In the genomic region with DNA sequence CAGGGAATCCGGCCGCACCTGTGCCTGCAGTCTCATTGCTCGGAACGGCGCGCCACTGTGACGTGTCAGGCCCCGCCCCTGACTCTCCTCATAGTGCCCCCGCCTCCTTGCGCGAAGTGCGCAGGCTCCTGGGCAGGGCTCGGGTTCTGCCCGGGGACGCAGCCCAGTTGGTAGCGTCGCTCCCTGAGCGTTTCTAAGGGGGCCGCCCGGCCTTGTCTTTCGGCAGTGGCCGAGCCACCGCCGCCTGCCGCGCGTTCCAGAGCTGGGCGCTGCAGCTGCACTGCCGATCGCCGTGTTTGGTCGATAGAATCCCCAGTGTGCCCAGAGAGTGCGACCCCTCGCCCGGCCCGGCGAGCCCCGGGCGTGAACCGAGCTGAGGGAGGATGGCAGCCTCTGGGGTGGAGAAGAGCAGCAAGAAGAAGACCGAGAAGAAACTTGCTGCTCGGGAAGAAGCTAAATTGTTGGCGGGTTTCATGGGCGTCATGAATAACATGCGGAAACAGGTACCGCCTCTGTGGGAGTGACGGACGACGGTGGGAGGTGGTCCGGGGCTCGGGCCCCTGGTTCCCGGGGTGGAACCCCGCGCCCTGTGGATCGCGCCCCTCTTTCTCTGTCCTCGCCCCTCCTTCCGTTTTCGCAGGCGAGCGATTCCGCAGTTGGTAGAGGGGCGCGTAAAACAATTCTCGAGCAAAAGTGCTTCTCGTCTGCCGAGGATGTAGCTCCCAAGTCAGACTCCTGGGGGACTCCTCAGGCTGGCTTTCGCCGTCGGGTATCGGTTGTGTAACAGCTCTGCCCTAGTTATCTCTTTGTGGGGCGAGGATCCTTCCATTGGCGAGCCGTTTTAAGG, we compare ENCODE assay signal across 8 cellular contexts. TPM values are rescaled to one million over a fixed set of nuclear protein-coding genes. Genes with fewer than 3 reads are reported as not detected.
DNase-seq lines count a peak whose midpoint lies in the region; ATAC-seq and TF ChIP-seq lines count a peak whose summit lies in the region.

A gene with protein sequence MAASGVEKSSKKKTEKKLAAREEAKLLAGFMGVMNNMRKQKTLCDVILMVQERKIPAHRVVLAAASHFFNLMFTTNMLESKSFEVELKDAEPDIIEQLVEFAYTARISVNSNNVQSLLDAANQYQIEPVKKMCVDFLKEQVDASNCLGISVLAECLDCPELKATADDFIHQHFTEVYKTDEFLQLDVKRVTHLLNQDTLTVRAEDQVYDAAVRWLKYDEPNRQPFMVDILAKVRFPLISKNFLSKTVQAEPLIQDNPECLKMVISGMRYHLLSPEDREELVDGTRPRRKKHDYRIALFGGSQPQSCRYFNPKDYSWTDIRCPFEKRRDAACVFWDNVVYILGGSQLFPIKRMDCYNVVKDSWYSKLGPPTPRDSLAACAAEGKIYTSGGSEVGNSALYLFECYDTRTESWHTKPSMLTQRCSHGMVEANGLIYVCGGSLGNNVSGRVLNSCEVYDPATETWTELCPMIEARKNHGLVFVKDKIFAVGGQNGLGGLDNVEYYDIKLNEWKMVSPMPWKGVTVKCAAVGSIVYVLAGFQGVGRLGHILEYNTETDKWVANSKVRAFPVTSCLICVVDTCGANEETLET (plus strand): TSS at position 142 of the 847 bp plus-strand sequence. CDS start 242 bp downstream, at position 384.

- TF ChIP-seq RAD21 in Ishikawa (IDR thresholded peaks at IDR 0.05; ENCODE audit: low read depth): no peak

- H3K79me2 ChIP-seq in PC-3 (ENCODE audit: low read length): peaks cover 45% of the 10 kb centered on the region

- no peaks in the 10 kb centered on the region for H3K9me2 ChIP-seq in PC-3 (replicated peaks; ENCODE audit: low read length)

- TF ChIP-seq CTCF in PC-3 (conservative IDR thresholded peaks at IDR 0.05; ENCODE audit: low read depth, low read length) (no peak), epithelial cell of proximal tubule (conservative IDR thresholded peaks at IDR 0.05; ENCODE audit: low read depth, low read length) (no peak)

- H3K36me3 ChIP-seq in PC-3 (ENCODE audit: low read depth, low read length): no peaks in the 10 kb centered on the region

- H3K4me3 ChIP-seq in PC-3 (ENCODE audit: low read length): peak within 1 kb of the TSS; percentile 98
- H3K4me3 ChIP-seq in epithelial cell of proximal tubule (ENCODE audit: low read depth, low read length): peak within 1 kb of the TSS; percentile 85

- H2AFZ ChIP-seq in PC-3 (ENCODE audit: low read length): peak within 1 kb of the TSS; percentile 99

- no peaks in the 10 kb centered on the region for H3K27me3 ChIP-seq in PC-3 (ENCODE audit: low read length)

- peaks cover 5% of the 10 kb centered on the region; the same call in 1 of the 2 replicates for H4K20me1 ChIP-seq in PC-3 (ENCODE audit: low read length)

- intact Hi-C loops in PC-3 (cut with micrococcal nuclease): loop anchor here (1.0 to 2.0 kb wide), 3 partner anchors 13 to 77 kb away; partner anchors contain the start of gene NUP42

- POLR2A ChIA-PET in PC-3 (lab: Charles Lee; ENCODE audit: unreplicated experiment): interaction anchor here (0.6 to 0.7 kb wide), 5 partner anchors 42 to 776 kb away, joined by 3 to 9 read pairs (median 6); no protein-coding TSS in a partner anchor

- ATAC-seq in GM21576 (IDR thresholded peaks at IDR 0.05; ENCODE audit: unreplicated experiment): peak; percentile 94
- peak; percentile 91 for ATAC-seq in PC-3

- peak within 1 kb of the TSS; percentile 88 for H3K9ac ChIP-seq in PC-3 (ENCODE audit: low read length)

- H3K27ac ChIP-seq in PC-3 (ENCODE audit: low read length): peak within 1 kb of the TSS; percentile 50

- peaks cover 14% of the 10 kb centered on the region for H3K4me1 ChIP-seq in PC-3 (ENCODE audit: insufficient read depth, low read length)

- CTCF ChIA-PET in PC-3 (lab: Charles Lee): interaction anchor here (0.5 to 2.2 kb wide), 5 partner anchors 20 to 1159 kb away, joined by 3 to 14 read pairs (median 3); partner anchors contain the start of gene NUP42

- peak within 1 kb of the TSS; percentile 83 for H3K4me2 ChIP-seq in PC-3 (ENCODE audit: low read length)

- H3F3A ChIP-seq in PC-3 (ENCODE audit: low read length, unreplicated experiment): no peaks in the 10 kb centered on the region

- H3K9me3 ChIP-seq in PC-3 (ENCODE audit: low read length): no peaks in the 10 kb centered on the region

- no peak for TF ChIP-seq EP300 in Ishikawa (IDR thresholded peaks at IDR 0.05; ENCODE audit: borderline replicate concordance)

- DNase-seq in DMS153 (lab: John Stamatoyannopoulos, UW): peak; percentile 95
- DNase-seq in PC-3: peak; percentile 94
- DNase-seq in activated T-cell treated with anti-CD3 and anti-CD28 coated beads, Interleukin-2, amount 50 U/mL, for 1 hour: peak; percentile 98
- DNase-seq in epithelial cell of proximal tubule (ENCODE audit: low read depth): no peak
- peak; percentile 97 for DNase-seq in mucosa of gallbladder (ENCODE audit: low spot score)
- DNase-seq in stimulated activated CD8-positive, alpha-beta memory T cell treated with anti-CD3 and anti-CD28 coated beads, Interleukin-4, amount 100 ng/mL, for 48 hours: peak; percentile 98

- no TSS peak for BruUV-seq in PC-3 (replicated peaks; lab: Mats Ljungman, UMichigan)

TF ChIP-seq in Ishikawa, 13 proteins besides CTCF, POLR2A, EP300 and RAD21:
- peak; percentile 56 for TF ChIP-seq TCF12 (IDR thresholded peaks at IDR 0.05; ENCODE audit: low read depth)
- no peak for TF ChIP-seq USF1 (IDR thresholded peaks at IDR 0.05)
- TF ChIP-seq EGR1 (IDR thresholded peaks at IDR 0.05): no peak
- TF ChIP-seq CEBPB (IDR thresholded peaks at IDR 0.05): no peak; the same call in 1 of the 2 replicates
- TF ChIP-seq MAX (IDR thresholded peaks at IDR 0.05): peak; percentile 74
- peak; percentile 80 for TF ChIP-seq TAF1 (IDR thresholded peaks at IDR 0.05; ENCODE audit: low read depth)
- TF ChIP-seq YY1 (IDR thresholded peaks at IDR 0.05; ENCODE audit: low read depth): 0 out of 2 replicates have a peak, but pooled peaks have one; percentile 6
- TF ChIP-seq ZBTB7A (IDR thresholded peaks at IDR 0.05; ENCODE audit: low read depth): peak; percentile 93; the same call in 1 of the 2 replicates
- TF ChIP-seq, protein P1, sequence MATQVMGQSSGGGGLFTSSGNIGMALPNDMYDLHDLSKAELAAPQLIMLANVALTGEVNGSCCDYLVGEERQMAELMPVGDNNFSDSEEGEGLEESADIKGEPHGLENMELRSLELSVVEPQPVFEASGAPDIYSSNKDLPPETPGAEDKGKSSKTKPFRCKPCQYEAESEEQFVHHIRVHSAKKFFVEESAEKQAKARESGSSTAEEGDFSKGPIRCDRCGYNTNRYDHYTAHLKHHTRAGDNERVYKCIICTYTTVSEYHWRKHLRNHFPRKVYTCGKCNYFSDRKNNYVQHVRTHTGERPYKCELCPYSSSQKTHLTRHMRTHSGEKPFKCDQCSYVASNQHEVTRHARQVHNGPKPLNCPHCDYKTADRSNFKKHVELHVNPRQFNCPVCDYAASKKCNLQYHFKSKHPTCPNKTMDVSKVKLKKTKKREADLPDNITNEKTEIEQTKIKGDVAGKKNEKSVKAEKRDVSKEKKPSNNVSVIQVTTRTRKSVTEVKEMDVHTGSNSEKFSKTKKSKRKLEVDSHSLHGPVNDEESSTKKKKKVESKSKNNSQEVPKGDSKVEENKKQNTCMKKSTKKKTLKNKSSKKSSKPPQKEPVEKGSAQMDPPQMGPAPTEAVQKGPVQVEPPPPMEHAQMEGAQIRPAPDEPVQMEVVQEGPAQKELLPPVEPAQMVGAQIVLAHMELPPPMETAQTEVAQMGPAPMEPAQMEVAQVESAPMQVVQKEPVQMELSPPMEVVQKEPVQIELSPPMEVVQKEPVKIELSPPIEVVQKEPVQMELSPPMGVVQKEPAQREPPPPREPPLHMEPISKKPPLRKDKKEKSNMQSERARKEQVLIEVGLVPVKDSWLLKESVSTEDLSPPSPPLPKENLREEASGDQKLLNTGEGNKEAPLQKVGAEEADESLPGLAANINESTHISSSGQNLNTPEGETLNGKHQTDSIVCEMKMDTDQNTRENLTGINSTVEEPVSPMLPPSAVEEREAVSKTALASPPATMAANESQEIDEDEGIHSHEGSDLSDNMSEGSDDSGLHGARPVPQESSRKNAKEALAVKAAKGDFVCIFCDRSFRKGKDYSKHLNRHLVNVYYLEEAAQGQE (IDR thresholded peaks at IDR 0.05; ENCODE audit: low read depth): peak; percentile 58; the same call in 1 of the 2 replicates
- TF ChIP-seq CREB1 (IDR thresholded peaks at IDR 0.05; ENCODE audit: low read depth): peak; percentile 92
- TF ChIP-seq TEAD4 (IDR thresholded peaks at IDR 0.05): peak; percentile 26; the same call in 1 of the 2 replicates
- TF ChIP-seq FOXM1 (IDR thresholded peaks at IDR 0.05; ENCODE audit: borderline replicate concordance, low read depth): no peak
- TF ChIP-seq NFIC (IDR thresholded peaks at IDR 0.05): no peak

RNA-seq across cellular contexts. Expression of the gene that starts here (rescaled TPM):
- 31.1 and 34.9 TPM in 2 replicates for total RNA-seq in PC-3 (2014; rRNA removed)
- total RNA-seq in epithelial cell of proximal tubule: 40.8 and 47.4 TPM in 2 replicates
- total RNA-seq in mucosa of gallbladder: 29.9 TPM
